13 cellular contexts compared by ENCODE assay signal in the genomic region with DNA sequence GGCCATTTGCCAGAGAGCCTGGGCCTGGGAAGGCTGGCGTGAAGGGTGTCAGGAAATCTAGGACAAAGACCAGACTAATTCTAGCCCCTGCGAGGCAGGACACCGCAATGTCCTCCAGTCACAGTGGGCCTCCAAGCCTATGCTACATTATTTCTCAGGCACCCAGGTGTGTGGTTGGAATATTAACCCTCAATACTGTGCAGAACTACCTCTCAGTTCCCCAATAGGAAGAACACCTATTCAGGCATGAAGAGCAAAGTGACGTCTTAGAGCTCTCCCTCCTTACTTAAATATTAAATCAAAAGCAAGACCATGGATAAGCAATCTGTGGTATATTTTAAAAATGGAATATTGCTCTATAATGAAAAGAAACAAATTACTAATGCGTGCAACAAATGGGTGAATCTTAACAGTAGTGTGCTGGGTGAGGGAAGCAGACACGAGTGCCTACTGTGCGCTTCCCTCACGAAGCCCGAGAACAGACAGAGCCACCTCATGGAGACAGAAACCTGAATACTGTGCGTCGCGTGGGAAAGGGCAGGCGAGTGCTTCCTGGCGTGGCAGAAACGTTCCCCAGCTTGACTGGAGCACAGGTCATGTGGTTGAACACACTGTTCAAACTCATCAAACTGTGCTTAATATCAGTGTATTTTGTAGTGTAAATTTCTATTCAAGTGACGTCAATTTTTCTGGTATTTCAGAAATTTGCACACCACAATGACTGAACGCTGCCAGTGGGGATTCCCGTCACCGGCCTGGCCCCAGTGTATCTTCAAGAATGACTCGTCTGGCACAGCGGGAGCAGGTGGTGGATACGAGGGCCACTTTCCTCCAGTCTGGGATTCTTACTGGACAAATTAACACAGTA.
A peak's percentile ranks its signal among the peaks of the same experiment; 100 is the strongest.
DNase-seq lines count a peak whose midpoint lies in the region; ATAC-seq and TF ChIP-seq lines count a peak whose summit lies in the region.
"Had no signal": no experiment of that assay in that cellular context is flagged by ENCODE, and none has a peak within 500 bp of the region (broad histone marks: within the 10 kb centered on the region; RNA-seq: fewer than 3 reads in every experiment).

No MANE protein-coding gene starts in this region.

- H3K4me3 ChIP-seq in astrocyte of the spinal cord (ENCODE audit: low read depth, low read length) = no peak overlapping the region
- H3K4me3 ChIP-seq: skin epidermis had no signal

- DNase-seq in EH (ENCODE audit: low read depth) (peak; percentile 4), astrocyte of the spinal cord (ENCODE audit: low read depth, low spot score) (peak; percentile 59), RPMI8226 (no peak)
- DNase-seq in activated CD8-positive, alpha-beta memory T cell treated with anti-CD3 and anti-CD28 coated beads for 24 hours = no peak
- DNase-seq in activated CD8-positive, alpha-beta memory T cell treated with anti-CD3 and anti-CD28 coated beads, Interleukin-2, amount 50 U/mL, for 48 hours = no peak
- DNase-seq: amygdala, HFFc6, naive B cell, NCI-H2227 treated with DMSO at 0.1 percent for 48 hours had no signal

- no peak for TF ChIP-seq CTCF in astrocyte of the spinal cord (IDR thresholded peaks at IDR 0.05; ENCODE audit: low read depth, low read length)

- in situ Hi-C loops in astrocyte of the spinal cord (cut with HindIII; ENCODE audit: low sequenced_read_pairs) = no loop called here

- ATAC-seq in GM19328 (IDR thresholded peaks at IDR 0.05; ENCODE audit: unreplicated experiment) (peak; percentile 58), HG03045 (IDR thresholded peaks at IDR 0.05; ENCODE audit: unreplicated experiment) (peak; percentile 64), SK-N-SH treated with all-trans-retinoic acid at 6 μM for 48 hours (no peak)

TF ChIP-seq in SK-N-SH treated with all-trans-retinoic acid at 6 μM for 48 hours, 23 proteins besides CTCF, POLR2A, EP300 and RAD21:
- TF ChIP-seq CSDC2 (CRISPR knock-in tag; IDR thresholded peaks at IDR 0.05) = no peak

Comparison
In these comparisons a context has a peak if more than half of its experiments do, and no peak if none do; other contexts are left out.
1. DNase-seq: peak in EH (single experiment) and astrocyte of the spinal cord (single experiment); none in activated CD8-positive, alpha-beta memory T cell treated with anti-CD3 and anti-CD28 coated beads for 24 hours (single experiment), activated CD8-positive, alpha-beta memory T cell treated with anti-CD3 and anti-CD28 coated beads, Interleukin-2, amount 50 U/mL, for 48 hours (single experiment) and RPMI8226 (single experiment).